24 cellular contexts compared by ENCODE assay signal in genomic region chr3:2853627-2854026, GRCh38.
DNase-seq lines count a peak whose midpoint lies in the region; ATAC-seq and TF ChIP-seq lines count a peak whose summit lies in the region.
"Had no signal": no experiment of that assay in that cellular context is flagged by ENCODE, and none has a peak within 500 bp of the region (broad histone marks: within the 10 kb centered on the region; RNA-seq: fewer than 3 reads in every experiment).

No MANE protein-coding gene starts in this region.

- no peak for ATAC-seq in activated CD4-positive, CD25-positive, alpha-beta regulatory T cell treated with anti-CD3 and anti-CD28 coated beads, Interleukin-2, amount 50 U/mL, for 24 hours
- no peak for ATAC-seq in HG03442 (IDR thresholded peaks at IDR 0.05; ENCODE audit: unreplicated experiment)

- H3K4me1 ChIP-seq in adrenal gland (replicated peaks in 1 of 2) = no peaks in the 10 kb centered on the region
- H3K4me1 ChIP-seq: BE2C, BLaER1 had no signal

- no peaks in the 10 kb centered on the region for H3K27me3 Mint-ChIP-seq in activated T-helper 1 cell treated with anti-CD3 and anti-CD28 coated beads, Interleukin-12 subunit alpha, Interleukin-12 subunit beta, Interleukin-2, Interleukin-4 antibody, amounts not matched to agents 30 ng/mL and 10 ng/mL and 1 ng/mL, durations not matched to agents 14 hours and 24 hours and 36 hours (ENCODE audit: insufficient read depth)
- H3K27me3 Mint-ChIP-seq: CD4-positive, CD25-positive, alpha-beta regulatory T cell had no signal

- H3K27me3 ChIP-seq in adrenal gland = no peaks in the 10 kb centered on the region
- H3K27me3 ChIP-seq: BE2C, BLaER1 had no signal

- H3K36me3 ChIP-seq in adrenal gland (replicated peaks in 1 of 2) = no peaks in the 10 kb centered on the region
- H3K36me3 ChIP-seq: BE2C, BLaER1 had no signal

- no peak overlapping the region for H3K4me3 ChIP-seq in adrenal gland
- H3K4me3 ChIP-seq: BLaER1 had no signal

- H3K36me3 Mint-ChIP-seq in activated T-helper 1 cell treated with anti-CD3 and anti-CD28 coated beads, Interleukin-12 subunit alpha, Interleukin-12 subunit beta, Interleukin-2, Interleukin-4 antibody, amounts not matched to agents 30 ng/mL and 10 ng/mL and 1 ng/mL, durations not matched to agents 14 hours and 24 hours and 36 hours (ENCODE audit: low read depth) = no peaks in the 10 kb centered on the region
- H3K36me3 Mint-ChIP-seq: CD14-positive monocyte; CD4-positive, alpha-beta memory T cell; CD4-positive, CD25-positive, alpha-beta regulatory T cell; CD8-positive, alpha-beta memory T cell had no signal

- H3K9me3 Mint-ChIP-seq in activated T-helper 1 cell treated with anti-CD3 and anti-CD28 coated beads, Interleukin-12 subunit alpha, Interleukin-12 subunit beta, Interleukin-2, Interleukin-4 antibody, amounts not matched to agents 30 ng/mL and 10 ng/mL and 1 ng/mL, durations not matched to agents 14 hours and 24 hours and 36 hours = no peaks in the 10 kb centered on the region
- H3K9me3 Mint-ChIP-seq: CD4-positive, alpha-beta memory T cell; CD8-positive, alpha-beta memory T cell had no signal

- no peak overlapping the region for H3K27ac Mint-ChIP-seq in activated T-helper 1 cell treated with anti-CD3 and anti-CD28 coated beads, Interleukin-12 subunit alpha, Interleukin-12 subunit beta, Interleukin-2, Interleukin-4 antibody, amounts not matched to agents 30 ng/mL and 10 ng/mL and 1 ng/mL, durations not matched to agents 14 hours and 24 hours and 36 hours
- H3K27ac Mint-ChIP-seq: CD14-positive monocyte; CD4-positive, alpha-beta memory T cell; CD4-positive, CD25-positive, alpha-beta regulatory T cell; CD8-positive, alpha-beta memory T cell had no signal

- H3K27ac ChIP-seq in adrenal gland = no peak overlapping the region
- H3K27ac ChIP-seq: 22Rv1, BLaER1 had no signal

- H3K4me1 Mint-ChIP-seq in activated T-helper 1 cell treated with anti-CD3 and anti-CD28 coated beads, Interleukin-12 subunit alpha, Interleukin-12 subunit beta, Interleukin-2, Interleukin-4 antibody, amounts not matched to agents 30 ng/mL and 10 ng/mL and 1 ng/mL, durations not matched to agents 14 hours and 24 hours and 36 hours (ENCODE audit: low read depth) = peaks cover 5% of the 10 kb centered on the region
- H3K4me1 Mint-ChIP-seq: CD14-positive monocyte; CD4-positive, CD25-positive, alpha-beta regulatory T cell had no signal

- H3K9me3 ChIP-seq in adrenal gland (replicated peaks in 1 of 3) = no peaks in the 10 kb centered on the region
- H3K9me3 ChIP-seq: BE2C, BLaER1 had no signal

- no peak for TF ChIP-seq CTCF in adrenal gland (IDR thresholded peaks at IDR 0.05)

- DNase-seq in A172 (ENCODE audit: low spot score) (peak; percentile 32), H4 (ENCODE audit: low spot score) (peak; percentile 17), NAMALWA (ENCODE audit: low spot score) (peak; percentile 27), SK-MEL-5 (ENCODE audit: low read depth, low spot score) (peak; percentile 14), adrenal gland (no peak)
- DNase-seq in activated T-helper 1 cell treated with anti-CD3 and anti-CD28 coated beads, Interleukin-12 subunit alpha, Interleukin-12 subunit beta, Interleukin-2, Interleukin-4 antibody, amounts not matched to agents 30 ng/mL and 10 ng/mL and 1 ng/mL, durations not matched to agents 14 hours and 24 hours and 36 hours (ENCODE audit: low spot score) = no peak
- DNase-seq: ACHN; BE2C; C1 segment of cervical spinal cord; CD4-positive, alpha-beta memory T cell; CD4-positive, CD25-positive, alpha-beta regulatory T cell; CD8-positive, alpha-beta memory T cell; COR-L47; DMS 273 treated with DMSO at 0.1 percent for 48 hours; DMS153; DMS53; DMS79; DND-41; GF-D8 had no signal

- intact Hi-C loops in activated T-helper 1 cell treated with anti-CD3 and anti-CD28 coated beads, Interleukin-12 subunit alpha, Interleukin-12 subunit beta, Interleukin-2, Interleukin-4 antibody, amounts not matched to agents 30 ng/mL and 10 ng/mL and 1 ng/mL, durations not matched to agents 14 hours and 24 hours and 36 hours (cut with micrococcal nuclease) = no loop called here
- intact Hi-C loops in adrenal gland (cut with DNase I) = no loop called here

- TF ChIP-seq POLR2A in adrenal gland (IDR thresholded peaks at IDR 0.05) = no peak

- H3K4me3 Mint-ChIP-seq in activated T-helper 1 cell treated with anti-CD3 and anti-CD28 coated beads, Interleukin-12 subunit alpha, Interleukin-12 subunit beta, Interleukin-2, Interleukin-4 antibody, amounts not matched to agents 30 ng/mL and 10 ng/mL and 1 ng/mL, durations not matched to agents 14 hours and 24 hours and 36 hours = no peak overlapping the region
- H3K4me3 Mint-ChIP-seq: CD14-positive monocyte; CD4-positive, alpha-beta memory T cell; CD4-positive, CD25-positive, alpha-beta regulatory T cell; CD8-positive, alpha-beta memory T cell had no signal

- WGBS in adrenal gland, 4 donors = 65 to 91% (median 68%) methylated on average over 5 of the region's 5 CpGs

- in situ Hi-C loops in SK-MEL-5 (cut with HindIII; ENCODE audit: low pct_unique_long_range_greater_than_20kb, low sequenced_read_pairs) = no loop called here

Comparison
In these comparisons a context has a peak if more than half of its experiments do, and no peak if none do; other contexts are left out.
1. DNase-seq: peak in A172 (single experiment), H4 (single experiment), NAMALWA (single experiment) and SK-MEL-5 (single experiment); none in activated T-helper 1 cell treated with anti-CD3 and anti-CD28 coated beads, Interleukin-12 subunit alpha, Interleukin-12 subunit beta, Interleukin-2, Interleukin-4 antibody, amounts not matched to agents 30 ng/mL and 10 ng/mL and 1 ng/mL, durations not matched to agents 14 hours and 24 hours and 36 hours (single experiment) and adrenal gland (0 of 7).